ENCODE assay signal across 14 cellular contexts in the genomic region with DNA sequence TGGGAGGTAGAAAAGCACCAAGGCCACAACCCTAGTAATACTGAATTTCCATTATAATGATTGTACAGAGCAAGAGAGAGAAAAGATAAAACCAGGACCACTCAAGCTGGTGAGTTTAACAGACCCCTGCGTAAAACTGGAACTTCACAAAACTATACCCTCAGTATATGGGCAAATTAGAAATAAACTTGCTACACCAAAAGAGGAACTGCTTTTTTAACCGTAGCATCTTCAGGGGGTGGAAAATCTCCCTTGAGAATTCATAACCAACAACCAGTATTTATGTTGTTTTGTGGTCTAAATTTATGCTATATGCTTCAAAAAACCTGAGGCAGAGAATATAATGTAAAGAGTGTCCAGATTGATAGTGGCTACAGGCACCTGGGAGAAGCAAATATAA.
A peak's percentile ranks its signal among the peaks of the same experiment; 100 is the strongest.
DNase-seq lines count a peak whose midpoint lies in the region; ATAC-seq and TF ChIP-seq lines count a peak whose summit lies in the region.
"Had no signal": no experiment of that assay in that cellular context is flagged by ENCODE, and none has a peak within 500 bp of the region (broad histone marks: within the 10 kb centered on the region; RNA-seq: fewer than 3 reads in every experiment).

No MANE protein-coding gene starts in this region.

- H3K27me3 Mint-ChIP-seq in H9 (ENCODE audit: low read depth), result no peaks in the 10 kb centered on the region
- no peaks in the 10 kb centered on the region for H3K27me3 Mint-ChIP-seq in stimulated activated naive CD8-positive, alpha-beta T cell treated with anti-CD3 and anti-CD28 coated beads, Interleukin-15, amount 100 ng/mL, for 72 hours
- H3K27me3 Mint-ChIP-seq: activated naive CD4-positive, alpha-beta T cell treated with anti-CD3 and anti-CD28 coated beads, Interleukin-2, amount 10 ng/mL, durations not matched to agents 7 days and 5 days; naive thymus-derived CD8-positive, alpha-beta T cell had no signal

- no peak overlapping the region for H3K56ac ChIP-seq in H9 (ENCODE audit: insufficient read length, low read depth, low read length)

- no peak overlapping the region for H3K9ac ChIP-seq in H9 (ENCODE audit: extremely low read depth, insufficient read length, low read length)
- H3K9ac ChIP-seq in mesenchymal stem cell (ENCODE audit: low read length), result no peak overlapping the region

- H3K27me3 ChIP-seq in H9 (ENCODE audit: insufficient read depth, low read length) (no peaks in the 10 kb centered on the region), mesenchymal stem cell (ENCODE audit: control insufficient read depth in 1 of 2, insufficient read depth in 1 of 2, low read length in 2 of 2) (no peaks in the 10 kb centered on the region)
- H3K27me3 ChIP-seq: brain microvascular endothelial cell had no signal

- H2BK5ac ChIP-seq in H9 (ENCODE audit: insufficient read length, low read length) (no peak overlapping the region), mesenchymal stem cell (ENCODE audit: low read depth, low read length, poor library complexity, severe bottlenecking) (no peak overlapping the region)

- no peaks in the 10 kb centered on the region for H3K4me1 ChIP-seq in H9 (ENCODE audit: insufficient read depth, low read length)
- no peaks in the 10 kb centered on the region for H3K4me1 ChIP-seq in mesenchymal stem cell (ENCODE audit: control insufficient read depth, insufficient read depth, low read depth, low read length)

- no peaks in the 10 kb centered on the region for H3K9me3 ChIP-seq in H9 (ENCODE audit: control insufficient read depth, low read depth, low read length)
- H3K9me3 ChIP-seq in mesenchymal stem cell (ENCODE audit: control insufficient read depth, low read length), result no peaks in the 10 kb centered on the region

- H3K4ac ChIP-seq in H9 (ENCODE audit: low read depth, low read length) (no peak overlapping the region), mesenchymal stem cell (ENCODE audit: low read depth in 1 of 2, low read length in 2 of 2) (no peak overlapping the region)

- H3K79me1 ChIP-seq in H9 (ENCODE audit: insufficient read depth, low read depth, low read length, poor library complexity, severe bottlenecking), result no peaks in the 10 kb centered on the region
- no peaks in the 10 kb centered on the region for H3K79me1 ChIP-seq in mesenchymal stem cell (replicated peaks; ENCODE audit: low read length, poor library complexity, severe bottlenecking)

- no peak overlapping the region for H2AFZ ChIP-seq in H9 (ENCODE audit: low read length)
- H2AFZ ChIP-seq in mesenchymal stem cell (ENCODE audit: low read depth, low read length), result no peak overlapping the region

- ATAC-seq in GM18517 (IDR thresholded peaks at IDR 0.05; ENCODE audit: unreplicated experiment), result peak; percentile 50
- no peak for ATAC-seq in GM19023 (IDR thresholded peaks at IDR 0.05; ENCODE audit: unreplicated experiment)
- ATAC-seq in stimulated activated naive CD8-positive, alpha-beta T cell treated with anti-CD3 and anti-CD28 coated beads, Interleukin-15, amount 100 ng/mL, for 72 hours, result no peak
- ATAC-seq: naive thymus-derived CD8-positive, alpha-beta T cell had no signal

- no peaks in the 10 kb centered on the region for H3K9me3 Mint-ChIP-seq in H9
- no peaks in the 10 kb centered on the region for H3K9me3 Mint-ChIP-seq in stimulated activated naive CD8-positive, alpha-beta T cell treated with anti-CD3 and anti-CD28 coated beads, Interleukin-15, amount 100 ng/mL, for 72 hours
- H3K9me3 Mint-ChIP-seq: activated naive CD4-positive, alpha-beta T cell treated with anti-CD3 and anti-CD28 coated beads, Interleukin-2, amount 10 ng/mL, durations not matched to agents 7 days and 5 days; naive thymus-derived CD8-positive, alpha-beta T cell had no signal

- H3K27ac ChIP-seq in H9 (ENCODE audit: insufficient read length, low read depth, low read length) (no peak overlapping the region), mesenchymal stem cell (ENCODE audit: low read length, poor library complexity, severe bottlenecking) (no peak overlapping the region)
- H3K27ac ChIP-seq: brain microvascular endothelial cell had no signal

- no CpG with 5 or more reads among the region's 2 CpGs for WGBS in H9 (ENCODE audit: extremely low coverage, insufficient read length, low lambda C conversion rate)
- WGBS in mesenchymal stem cell, result 100% methylated on average over 1 of the region's 2 CpGs

- no peak for DNase-seq in H9
- peak; percentile 72 to 80 for DNase-seq in Kasumi-1 (lab: John Stamatoyannopoulos, UW)
- DNase-seq in germinal center (ENCODE audit: low spot score), result peak; percentile 69
- DNase-seq in mesenchymal stem cell, result no peak
- DNase-seq in stimulated activated naive CD8-positive, alpha-beta T cell treated with anti-CD3 and anti-CD28 coated beads, Interleukin-15, amount 100 ng/mL, for 72 hours, result no peak
- DNase-seq in NCI-H2227 treated with DMSO at 0.1 percent for 48 hours (lab: John Stamatoyannopoulos, UW), result no peak
- DNase-seq: activated naive CD4-positive, alpha-beta T cell treated with anti-CD3 and anti-CD28 coated beads, Interleukin-2, amount 10 ng/mL, durations not matched to agents 7 days and 5 days; brain microvascular endothelial cell; DMS79; effector CD4-positive, alpha-beta T cell; naive thymus-derived CD8-positive, alpha-beta T cell; trophoblast cell had no signal

- no peak overlapping the region for H3K4me2 ChIP-seq in H9 (ENCODE audit: insufficient read depth, insufficient read length, low read length)
- no peak overlapping the region for H3K4me2 ChIP-seq in mesenchymal stem cell (ENCODE audit: low read length, poor library complexity, severe bottlenecking)

- H3K14ac ChIP-seq in H9 (ENCODE audit: insufficient read depth, low read length) (no peak overlapping the region), mesenchymal stem cell (ENCODE audit: low read length in 2 of 2) (no peak overlapping the region)

- H3K36me3 Mint-ChIP-seq in H9 (ENCODE audit: insufficient read depth in 1 of 3, low read depth in 3 of 3), result peaks cover 0 to 3% (median 2%) of the 10 kb centered on the region in 3 experiments; a peak in 3 of 7 replicates
- H3K36me3 Mint-ChIP-seq: activated naive CD4-positive, alpha-beta T cell treated with anti-CD3 and anti-CD28 coated beads, Interleukin-2, amount 10 ng/mL, durations not matched to agents 7 days and 5 days had no signal

- no peak overlapping the region for H2BK15ac ChIP-seq in H9 (ENCODE audit: low read depth, low read length)
- H2BK15ac ChIP-seq in mesenchymal stem cell (ENCODE audit: low read depth, poor library complexity, severe bottlenecking), result no peak overlapping the region

- H3K4me1 Mint-ChIP-seq in H9, result peaks cover 16 to 38% of the 10 kb centered on the region in 2 experiments
- H3K4me1 Mint-ChIP-seq in stimulated activated naive CD8-positive, alpha-beta T cell treated with anti-CD3 and anti-CD28 coated beads, Interleukin-15, amount 100 ng/mL, for 72 hours, result peaks cover 5% of the 10 kb centered on the region

- no peak overlapping the region for H3K4me3 ChIP-seq in mesenchymal stem cell (ENCODE audit: insufficient read depth in 1 of 2, low read depth in 1 of 2, low read length in 2 of 2)

- no peaks in the 10 kb centered on the region for H3K36me3 ChIP-seq in mesenchymal stem cell (ENCODE audit: control insufficient read depth in 1 of 2, insufficient read depth in 2 of 2, low read depth in 1 of 2, low read length in 2 of 2)
- H3K36me3 ChIP-seq: brain microvascular endothelial cell had no signal

- no peak overlapping the region for H3K4me3 Mint-ChIP-seq in H9
- H3K4me3 Mint-ChIP-seq in stimulated activated naive CD8-positive, alpha-beta T cell treated with anti-CD3 and anti-CD28 coated beads, Interleukin-15, amount 100 ng/mL, for 72 hours, result no peak overlapping the region
- H3K4me3 Mint-ChIP-seq: activated naive CD4-positive, alpha-beta T cell treated with anti-CD3 and anti-CD28 coated beads, Interleukin-2, amount 10 ng/mL, durations not matched to agents 7 days and 5 days; naive thymus-derived CD8-positive, alpha-beta T cell had no signal

- no peak overlapping the region for H2BK20ac ChIP-seq in H9 (ENCODE audit: low read depth, low read length, poor library complexity, severe bottlenecking)

- H2BK120ac ChIP-seq in H9 (ENCODE audit: low read depth, low read length, poor library complexity, severe bottlenecking) (no peak overlapping the region), mesenchymal stem cell (ENCODE audit: low read depth, low read length) (no peak overlapping the region)

- H4K91ac ChIP-seq in H9 (ENCODE audit: insufficient read length, low read depth, low read length), result no peak overlapping the region
- no peak overlapping the region for H4K91ac ChIP-seq in mesenchymal stem cell (ENCODE audit: low read length)

- H2AK5ac ChIP-seq in H9 (ENCODE audit: insufficient read length, low read length) (no peak overlapping the region), mesenchymal stem cell (ENCODE audit: low read length, severe bottlenecking) (no peak overlapping the region)

- no peaks in the 10 kb centered on the region for H3K23me2 ChIP-seq in H9 (ENCODE audit: insufficient read length, low read depth, low read length, poor library complexity, severe bottlenecking)

- TF ChIP-seq CTCF in H9 (conservative IDR thresholded peaks at IDR 0.05), result no peak

- H3K18ac ChIP-seq in H9 (ENCODE audit: insufficient read length, low read depth, low read length) (no peak overlapping the region), mesenchymal stem cell (ENCODE audit: low read depth in 1 of 2, low read length in 2 of 2) (no peak overlapping the region)

- no peaks in the 10 kb centered on the region for H3K79me2 ChIP-seq in H9 (ENCODE audit: insufficient read depth, low read length)

- H3T11ph ChIP-seq in H9 (ENCODE audit: low read length), result no peak overlapping the region

- H4K20me1 ChIP-seq in H9 (ENCODE audit: control insufficient read depth, insufficient read depth, insufficient read length), result no peaks in the 10 kb centered on the region

- H2BK12ac ChIP-seq in H9 (ENCODE audit: insufficient read length, low read depth, low read length) (no peak overlapping the region), mesenchymal stem cell (ENCODE audit: low read length in 2 of 2) (no peak overlapping the region)

- H3K27ac Mint-ChIP-seq in H9, result peak overlapping the region; percentile 22 to 81 (median 30); a peak in 4 of 7 replicates
- H3K27ac Mint-ChIP-seq in stimulated activated naive CD8-positive, alpha-beta T cell treated with anti-CD3 and anti-CD28 coated beads, Interleukin-15, amount 100 ng/mL, for 72 hours, result no peak overlapping the region
- H3K27ac Mint-ChIP-seq: activated naive CD4-positive, alpha-beta T cell treated with anti-CD3 and anti-CD28 coated beads, Interleukin-2, amount 10 ng/mL, durations not matched to agents 7 days and 5 days; naive thymus-derived CD8-positive, alpha-beta T cell had no signal

- H3K23ac ChIP-seq in H9 (ENCODE audit: insufficient read length, low read depth, low read length) (no peak overlapping the region), mesenchymal stem cell (ENCODE audit: low read length in 2 of 2) (no peak overlapping the region)

- H4K8ac ChIP-seq in H9 (replicated peaks; ENCODE audit: insufficient read length, low read depth, low read length), result no peak overlapping the region
- no peak overlapping the region for H4K8ac ChIP-seq in mesenchymal stem cell (ENCODE audit: low read length)

- no peak overlapping the region for H4K5ac ChIP-seq in H9 (ENCODE audit: insufficient read length, low read depth, low read length)

Comparison
In these comparisons a context has a peak if more than half of its experiments do, and no peak if none do; other contexts are left out.
1. DNase-seq: peak in Kasumi-1 (2 of 2) and germinal center (single experiment); none in H9 (single experiment), mesenchymal stem cell (single experiment), stimulated activated naive CD8-positive, alpha-beta T cell treated with anti-CD3 and anti-CD28 coated beads, Interleukin-15, amount 100 ng/mL, for 72 hours (0 of 2) and NCI-H2227 treated with DMSO at 0.1 percent for 48 hours (single experiment).
2. H3K27ac Mint-ChIP-seq: peak in H9 (3 of 3); none in stimulated activated naive CD8-positive, alpha-beta T cell treated with anti-CD3 and anti-CD28 coated beads, Interleukin-15, amount 100 ng/mL, for 72 hours (0 of 2).